ENCODE assay signal across 32 cellular contexts in genomic region chr14:49286257-49286983, GRCh38.
A peak's percentile ranks its signal among the peaks of the same experiment; 100 is the strongest.
DNase-seq lines count a peak whose midpoint lies in the region; ATAC-seq and TF ChIP-seq lines count a peak whose summit lies in the region.
"Had no signal": no experiment of that assay in that cellular context is flagged by ENCODE, and none has a peak within 500 bp of the region (broad histone marks: within the 10 kb centered on the region; RNA-seq: fewer than 3 reads in every experiment).

No MANE protein-coding gene starts in this region.

- POLR2A ChIA-PET in SK-N-SH (lab: Yijun Ruan, JAX) = no interaction called here

- H3K9ac ChIP-seq in SK-N-SH (no peak overlapping the region), neural cell (ENCODE audit: low read length) (peak overlapping the region; percentile 18), smooth muscle cell (ENCODE audit: low read depth) (no peak overlapping the region)
- H3K9ac ChIP-seq: BLaER1; BLaER1 treated with 17β-estradiol and CSF1 and Interleukin-3, amounts not matched to agents 10 nM and 100 nM had no signal

- H3K27ac ChIP-seq in SK-N-SH (ENCODE audit: low read depth in 2 of 2, low read length in 1 of 2) (no peak overlapping the region), neural cell (ENCODE audit: low read length) (peak overlapping the region; percentile 65), smooth muscle cell (ENCODE audit: low read depth) (no peak overlapping the region)
- H3K27ac ChIP-seq: 22Rv1; A549; BLaER1; BLaER1 treated with 17β-estradiol and CSF1 and Interleukin-3, amounts not matched to agents 10 nM and 100 nM; C4-2B had no signal

- ATAC-seq in SK-N-SH treated with all-trans-retinoic acid at 6 μM for 48 hours = no peak
- ATAC-seq: A549; CD8-positive, alpha-beta T cell had no signal

- no peaks in the 10 kb centered on the region for H3K27me3 ChIP-seq in SK-N-SH (ENCODE audit: insufficient read depth)
- no peaks in the 10 kb centered on the region for H3K27me3 ChIP-seq in neural cell (ENCODE audit: insufficient read depth, low read depth, low read length)
- H3K27me3 ChIP-seq in smooth muscle cell (ENCODE audit: low read depth) = peaks cover 7% of the 10 kb centered on the region
- H3K27me3 ChIP-seq: BLaER1; BLaER1 treated with 17β-estradiol and CSF1 and Interleukin-3, amounts not matched to agents 10 nM and 100 nM had no signal

- H3K4me2 ChIP-seq in SK-N-SH (no peak overlapping the region), neural cell (ENCODE audit: low read length) (peak overlapping the region; percentile 13), smooth muscle cell (no peak overlapping the region)
- H3K4me2 ChIP-seq: A549; BLaER1; BLaER1 treated with 17β-estradiol and CSF1 and Interleukin-3, amounts not matched to agents 10 nM and 100 nM had no signal

- H3K4me1 ChIP-seq in SK-N-SH (ENCODE audit: control insufficient read depth in 1 of 2, insufficient read depth in 2 of 2, low read depth in 1 of 2, low read length in 1 of 2) (no peaks in the 10 kb centered on the region), smooth muscle cell (ENCODE audit: low read depth) (no peaks in the 10 kb centered on the region)
- H3K4me1 ChIP-seq: A549, BE2C, BLaER1, Caco-2 had no signal

- CTCF ChIA-PET in SK-N-SH (lab: Yijun Ruan, JAX) = no interaction called here

- H3K4me3 ChIP-seq in SK-N-SH (ENCODE audit: low read depth in 2 of 2, low read length in 1 of 2) = no peak overlapping the region
- H3K4me3 ChIP-seq in neural cell (ENCODE audit: low read length) = peak overlapping the region; percentile 26
- H3K4me3 ChIP-seq in smooth muscle cell = no peak overlapping the region
- H3K4me3 ChIP-seq: A549; BLaER1; BLaER1 treated with 17β-estradiol and CSF1 and Interleukin-3, amounts not matched to agents 10 nM and 100 nM had no signal

- TF ChIP-seq RAD21 in SK-N-SH (IDR thresholded peaks at IDR 0.05; ENCODE audit: low read length) (no peak), neural cell (conservative IDR thresholded peaks at IDR 0.05) (no peak)

- H3F3A ChIP-seq in SK-N-SH (replicated peaks; ENCODE audit: insufficient read depth) = no peaks in the 10 kb centered on the region
- peaks cover 3% of the 10 kb centered on the region for H3F3A ChIP-seq in neural cell (ENCODE audit: insufficient read depth, low read length, poor library complexity, severe bottlenecking)
- H3F3A ChIP-seq in smooth muscle cell (ENCODE audit: low read depth) = no peaks in the 10 kb centered on the region

- intact Hi-C loops in head of caudate nucleus (cut with DNase I) = no loop called here

- H3K79me2 ChIP-seq in SK-N-SH (ENCODE audit: insufficient read depth) (no peaks in the 10 kb centered on the region), neural cell (replicated peaks; ENCODE audit: insufficient read depth, low read length) (no peaks in the 10 kb centered on the region), smooth muscle cell (ENCODE audit: low read depth) (no peaks in the 10 kb centered on the region)

- H3K9me2 ChIP-seq in SK-N-SH = no peaks in the 10 kb centered on the region
- H3K9me2 ChIP-seq in neural cell (ENCODE audit: insufficient read depth, low read length) = no peaks in the 10 kb centered on the region

- TF ChIP-seq CTCF in SK-N-SH (IDR thresholded peaks at IDR 0.05) = no peak
- TF ChIP-seq CTCF in neural cell (IDR thresholded peaks at IDR 0.05; ENCODE audit: poor library complexity, severe bottlenecking) = no peak
- no peak for TF ChIP-seq CTCF in smooth muscle cell (IDR thresholded peaks at IDR 0.05; ENCODE audit: borderline replicate concordance, insufficient read depth, poor library complexity, severe bottlenecking)

- no peak overlapping the region for H2AFZ ChIP-seq in SK-N-SH (ENCODE audit: low read depth)
- no peak overlapping the region for H2AFZ ChIP-seq in neural cell (ENCODE audit: low read depth, low read length)
- peak overlapping the region; percentile 11 for H2AFZ ChIP-seq in smooth muscle cell (ENCODE audit: low read depth)

- no peaks in the 10 kb centered on the region for H3K36me3 ChIP-seq in SK-N-SH (replicated peaks in 1 of 2; ENCODE audit: control insufficient read depth in 1 of 2, insufficient read depth in 2 of 2, low read length in 1 of 2)
- H3K36me3 ChIP-seq in neural cell (ENCODE audit: insufficient read depth, low read length) = no peaks in the 10 kb centered on the region
- H3K36me3 ChIP-seq in smooth muscle cell (ENCODE audit: low read depth) = no peaks in the 10 kb centered on the region
- H3K36me3 ChIP-seq: BE2C; BLaER1; BLaER1 treated with 17β-estradiol and CSF1 and Interleukin-3, amounts not matched to agents 10 nM and 100 nM had no signal

- 7% methylated on average over 1 of the region's 1 CpG for WGBS in SK-N-SH (ENCODE audit: low lambda C conversion rate)
- WGBS in smooth muscle cell (ENCODE audit: low lambda C conversion rate) = 91% methylated on average over 1 of the region's 1 CpG

- DNase-seq in DMS53 (lab: John Stamatoyannopoulos, UW) (peak; percentile 2), DMS53 treated with DMSO at 0.1 percent for 48 hours (lab: John Stamatoyannopoulos, UW; ENCODE audit: unreplicated experiment) (no peak), SK-N-SH (no peak), smooth muscle cell (lab: John Stamatoyannopoulos, UW; ENCODE audit: unreplicated experiment) (no peak), SW480 (ENCODE audit: low spot score) (no peak), head of caudate nucleus (no peak)
- DNase-seq: 8988T; ACHN; AML-193; BE2C; C1 segment of cervical spinal cord; Caco-2; Calu3; CD4-positive, alpha-beta memory T cell; CD4-positive, alpha-beta T cell; CD4-positive, CD25-positive, alpha-beta regulatory T cell; CD8-positive, alpha-beta memory T cell; CD8-positive, alpha-beta T cell; COR-L47; DMS 273 treated with DMSO at 0.1 percent for 48 hours; DMS153; DMS79; DMS79 treated with DMSO at 0.1 percent for 48 hours; DND-41; EL had no signal

- H3K9me3 ChIP-seq in SK-N-SH (no peaks in the 10 kb centered on the region), neural cell (ENCODE audit: low read length) (no peaks in the 10 kb centered on the region), smooth muscle cell (replicated peaks; ENCODE audit: low read depth) (no peaks in the 10 kb centered on the region)
- H3K9me3 ChIP-seq: A549; BE2C; BLaER1; BLaER1 treated with 17β-estradiol and CSF1 and Interleukin-3, amounts not matched to agents 10 nM and 100 nM; Caco-2 had no signal

- H4K20me1 ChIP-seq in SK-N-SH (ENCODE audit: insufficient read depth) = no peaks in the 10 kb centered on the region
- no peaks in the 10 kb centered on the region for H4K20me1 ChIP-seq in neural cell (ENCODE audit: insufficient read depth)
- H4K20me1 ChIP-seq in smooth muscle cell (ENCODE audit: low read depth) = no peaks in the 10 kb centered on the region
- H4K20me1 ChIP-seq: BLaER1; BLaER1 treated with 17β-estradiol and CSF1 and Interleukin-3, amounts not matched to agents 10 nM and 100 nM had no signal

- TF ChIP-seq EP300 in SK-N-SH (IDR thresholded peaks at IDR 0.05; ENCODE audit: borderline replicate concordance in 1 of 2, low read depth in 1 of 2, low read length in 1 of 2) = no peak
- peak; percentile 65 for TF ChIP-seq EP300 in neural cell (conservative IDR thresholded peaks at IDR 0.05; ENCODE audit: poor library complexity, severe bottlenecking)

TF ChIP-seq in SK-N-SH treated with all-trans-retinoic acid at 6 μM for 48 hours, 23 proteins besides CTCF, POLR2A, EP300 and RAD21:
- no peak for TF ChIP-seq ARNTL (CRISPR knock-in tag; IDR thresholded peaks at IDR 0.05; ENCODE audit: borderline replicate concordance, low read depth)
- TF ChIP-seq ZFP30 (CRISPR knock-in tag; IDR thresholded peaks at IDR 0.05) = no peak
- 0 out of 2 replicates have a peak, but pooled peaks have one; percentile 15 for TF ChIP-seq ISL1 (CRISPR knock-in tag; IDR thresholded peaks at IDR 0.05)

TF ChIP-seq in SK-N-SH, 30 proteins besides CTCF, POLR2A, EP300 and RAD21 (continues in another document):
- TF ChIP-seq GABPA (IDR thresholded peaks at IDR 0.05; ENCODE audit: low read depth) = no peak
- TF ChIP-seq TAF1 (IDR thresholded peaks at IDR 0.05; ENCODE audit: borderline replicate concordance, low read depth, low read length) = no peak
- no peak for TF ChIP-seq MXI1 (IDR thresholded peaks at IDR 0.05; ENCODE audit: low read depth, low read length)
- no peak for TF ChIP-seq MEF2A (IDR thresholded peaks at IDR 0.05; ENCODE audit: borderline replicate concordance, low read depth)
- TF ChIP-seq TEAD4 (IDR thresholded peaks at IDR 0.05; ENCODE audit: borderline replicate concordance, insufficient read depth) = no peak
- no peak for TF ChIP-seq RCOR1 (IDR thresholded peaks at IDR 0.05; ENCODE audit: low read length)
- TF ChIP-seq FOXJ3 (CRISPR knock-in tag; IDR thresholded peaks at IDR 0.05) = no peak
- no peak for TF ChIP-seq USF2 (IDR thresholded peaks at IDR 0.05; ENCODE audit: borderline replicate concordance, low read depth, low read length)
- TF ChIP-seq GATA2 (CRISPR knock-in tag; IDR thresholded peaks at IDR 0.05) = no peak

TF ChIP-seq in neural cell, 6 proteins besides CTCF, POLR2A, EP300 and RAD21 (continues in another document):
- TF ChIP-seq REST (IDR thresholded peaks at IDR 0.05; ENCODE audit: borderline replicate concordance) (peak; percentile 95), SMC3 (conservative IDR thresholded peaks at IDR 0.05; ENCODE audit: poor library complexity) (no peak), TAF1 (IDR thresholded peaks at IDR 0.05; ENCODE audit: low read depth) (no peak), MXI1 (conservative IDR thresholded peaks at IDR 0.05; ENCODE audit: poor library complexity, severe bottlenecking) (no peak), POLR2AphosphoS5 (IDR thresholded peaks at IDR 0.05) (no peak)
